In the genomic region with DNA sequence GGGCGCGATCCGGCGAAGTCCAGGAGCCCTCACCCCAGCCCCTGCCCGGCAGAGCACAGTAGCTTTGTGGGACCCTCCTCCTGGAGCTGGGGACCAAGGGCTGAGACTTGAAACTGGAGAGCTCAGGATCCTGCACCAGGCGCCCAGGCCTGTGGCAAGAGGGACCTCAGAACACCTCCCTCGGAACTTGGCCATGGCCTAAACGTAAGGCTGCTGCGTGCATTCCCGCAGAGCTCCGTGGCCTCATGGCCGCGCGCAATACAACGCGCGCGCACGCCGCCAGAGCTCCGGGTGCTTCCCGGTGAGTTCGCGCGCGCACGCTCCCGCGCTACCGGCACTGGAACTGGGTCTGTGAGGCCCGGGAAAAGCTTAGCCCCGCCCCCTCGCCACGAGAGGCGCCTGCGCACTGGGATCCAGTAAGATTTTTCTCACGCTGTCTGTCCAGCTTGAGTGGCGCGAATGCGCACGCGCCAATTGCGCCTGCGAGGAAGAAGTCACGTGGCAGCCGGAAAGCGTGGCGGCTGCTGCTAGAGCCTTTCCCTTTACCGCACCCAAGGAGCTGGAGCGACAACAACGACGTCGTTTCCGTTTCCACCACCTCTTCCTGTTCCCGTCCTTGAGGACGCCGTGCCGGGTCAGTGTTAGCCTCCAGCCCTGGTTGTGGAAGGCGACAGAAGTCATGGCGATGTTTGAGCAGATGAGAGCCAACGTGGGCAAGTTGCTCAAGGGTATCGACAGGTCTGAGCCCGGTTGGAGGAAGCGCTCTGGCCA, we compare ENCODE assay signal across 8 cellular contexts. TPM values are rescaled to one million over a fixed set of nuclear protein-coding genes. Genes with fewer than 3 reads are reported as not detected.
DNase-seq lines count a peak whose midpoint lies in the region; ATAC-seq and TF ChIP-seq lines count a peak whose summit lies in the region.

A gene with protein sequence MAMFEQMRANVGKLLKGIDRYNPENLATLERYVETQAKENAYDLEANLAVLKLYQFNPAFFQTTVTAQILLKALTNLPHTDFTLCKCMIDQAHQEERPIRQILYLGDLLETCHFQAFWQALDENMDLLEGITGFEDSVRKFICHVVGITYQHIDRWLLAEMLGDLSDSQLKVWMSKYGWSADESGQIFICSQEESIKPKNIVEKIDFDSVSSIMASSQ (plus strand): TSS at position 599 of the 771 bp plus-strand sequence. CDS start 81 bp downstream, at position 680.

- peak; percentile 96 for DNase-seq in DMS 273 treated with DMSO at 0.1 percent for 48 hours (lab: John Stamatoyannopoulos, UW)
- DNase-seq in KBM-7, result peak; percentile 99
- peak; percentile 99 for DNase-seq in activated T-cell treated with anti-CD3 and anti-CD28 coated beads, Interleukin-2, amount 50 U/mL, for 24 hours
- peak; percentile 81 for DNase-seq in epithelial cell of proximal tubule (ENCODE audit: low read depth)
- peak; percentile 99 for DNase-seq in mucosa of gallbladder (ENCODE audit: low spot score)
- peak; percentile 93 to 97 for DNase-seq in stimulated activated CD8-positive, alpha-beta memory T cell treated with anti-CD3 and anti-CD28 coated beads, Interleukin-4, amount 100 ng/mL, for 4 hours (ENCODE audit: low read depth in 2 of 2, low spot score in 1 of 2)

- peak within 1 kb of the TSS; percentile 99 for H3K27ac Mint-ChIP-seq in activated T-cell treated with anti-CD3 and anti-CD28 coated beads, Interleukin-2, amount 50 U/mL, for 24 hours

- peaks cover 55% of the 10 kb centered on the region for H3K4me1 Mint-ChIP-seq in activated T-cell treated with anti-CD3 and anti-CD28 coated beads, Interleukin-2, amount 50 U/mL, for 24 hours (ENCODE audit: low read depth)

- no peak for TF ChIP-seq CTCF in epithelial cell of proximal tubule (conservative IDR thresholded peaks at IDR 0.05; ENCODE audit: low read depth, low read length)

- H3K4me3 Mint-ChIP-seq in activated T-cell treated with anti-CD3 and anti-CD28 coated beads, Interleukin-2, amount 50 U/mL, for 24 hours, result peak within 1 kb of the TSS; percentile 99

- peak within 1 kb of the TSS; percentile 99 for H3K4me3 ChIP-seq in epithelial cell of proximal tubule (ENCODE audit: low read depth, low read length)

- no peaks in the 10 kb centered on the region for H3K9me3 Mint-ChIP-seq in activated T-cell treated with anti-CD3 and anti-CD28 coated beads, Interleukin-2, amount 50 U/mL, for 24 hours

- H3K27me3 Mint-ChIP-seq in activated T-cell treated with anti-CD3 and anti-CD28 coated beads, Interleukin-2, amount 50 U/mL, for 24 hours, result no peaks in the 10 kb centered on the region

- peaks cover 91% of the 10 kb centered on the region for H3K36me3 Mint-ChIP-seq in activated T-cell treated with anti-CD3 and anti-CD28 coated beads, Interleukin-2, amount 50 U/mL, for 24 hours (ENCODE audit: low read depth)

- in situ Hi-C loops in KBM-7 (cut with MboI; ENCODE audit: low pct_unique_long_range_greater_than_20kb, low sequenced_read_pairs), result no loop called here

- ATAC-seq in GM21619 (IDR thresholded peaks at IDR 0.05; ENCODE audit: unreplicated experiment), result peak; percentile 43

TF ChIP-seq in PFSK-1, 5 proteins besides CTCF, POLR2A, EP300 and RAD21:
- TF ChIP-seq, protein P1, sequence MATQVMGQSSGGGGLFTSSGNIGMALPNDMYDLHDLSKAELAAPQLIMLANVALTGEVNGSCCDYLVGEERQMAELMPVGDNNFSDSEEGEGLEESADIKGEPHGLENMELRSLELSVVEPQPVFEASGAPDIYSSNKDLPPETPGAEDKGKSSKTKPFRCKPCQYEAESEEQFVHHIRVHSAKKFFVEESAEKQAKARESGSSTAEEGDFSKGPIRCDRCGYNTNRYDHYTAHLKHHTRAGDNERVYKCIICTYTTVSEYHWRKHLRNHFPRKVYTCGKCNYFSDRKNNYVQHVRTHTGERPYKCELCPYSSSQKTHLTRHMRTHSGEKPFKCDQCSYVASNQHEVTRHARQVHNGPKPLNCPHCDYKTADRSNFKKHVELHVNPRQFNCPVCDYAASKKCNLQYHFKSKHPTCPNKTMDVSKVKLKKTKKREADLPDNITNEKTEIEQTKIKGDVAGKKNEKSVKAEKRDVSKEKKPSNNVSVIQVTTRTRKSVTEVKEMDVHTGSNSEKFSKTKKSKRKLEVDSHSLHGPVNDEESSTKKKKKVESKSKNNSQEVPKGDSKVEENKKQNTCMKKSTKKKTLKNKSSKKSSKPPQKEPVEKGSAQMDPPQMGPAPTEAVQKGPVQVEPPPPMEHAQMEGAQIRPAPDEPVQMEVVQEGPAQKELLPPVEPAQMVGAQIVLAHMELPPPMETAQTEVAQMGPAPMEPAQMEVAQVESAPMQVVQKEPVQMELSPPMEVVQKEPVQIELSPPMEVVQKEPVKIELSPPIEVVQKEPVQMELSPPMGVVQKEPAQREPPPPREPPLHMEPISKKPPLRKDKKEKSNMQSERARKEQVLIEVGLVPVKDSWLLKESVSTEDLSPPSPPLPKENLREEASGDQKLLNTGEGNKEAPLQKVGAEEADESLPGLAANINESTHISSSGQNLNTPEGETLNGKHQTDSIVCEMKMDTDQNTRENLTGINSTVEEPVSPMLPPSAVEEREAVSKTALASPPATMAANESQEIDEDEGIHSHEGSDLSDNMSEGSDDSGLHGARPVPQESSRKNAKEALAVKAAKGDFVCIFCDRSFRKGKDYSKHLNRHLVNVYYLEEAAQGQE (IDR thresholded peaks at IDR 0.05; ENCODE audit: insufficient read depth in 1 of 2, low read depth in 2 of 2, low read length in 2 of 2), result peak in 1 of 2 experiments; percentile 15; a peak in 1 of 4 replicates
- TF ChIP-seq POLR2AphosphoS5 (IDR thresholded peaks at IDR 0.05; ENCODE audit: low read depth, low read length) (peak; percentile 84), FOXP2 (optimal IDR thresholded peaks at IDR 0.05; ENCODE audit: borderline replicate concordance, extremely low read depth, extremely low read length, insufficient read depth) (peak; percentile 82), TAF1 (IDR thresholded peaks at IDR 0.05; ENCODE audit: borderline replicate concordance, insufficient read depth, low read length) (0 out of 2 replicates have a peak, but pooled peaks have one; percentile 68), SIN3A (IDR thresholded peaks at IDR 0.05; ENCODE audit: borderline replicate concordance, insufficient read depth, low read length) (peak; percentile 52; the same call in 1 of the 2 replicates)

RNA-seq across cellular contexts. Expression of the gene that starts here (rescaled TPM):
- 810 TPM for polyA plus RNA-seq in PFSK-1 (2012; ENCODE audit: insufficient read length, low read depth)
- total RNA-seq in epithelial cell of proximal tubule (548 and 564 TPM in 2 replicates), mucosa of gallbladder (233 TPM)

Comparison
In these comparisons a context has a peak if more than half of its experiments do, and no peak if none do; other contexts are left out.
1. Peak in every context shown above with its lines: DNase-seq, ATAC-seq and H3K4me3 ChIP-seq.